Comparison of ENCODE assay signal across 20 cellular contexts in the genomic region with DNA sequence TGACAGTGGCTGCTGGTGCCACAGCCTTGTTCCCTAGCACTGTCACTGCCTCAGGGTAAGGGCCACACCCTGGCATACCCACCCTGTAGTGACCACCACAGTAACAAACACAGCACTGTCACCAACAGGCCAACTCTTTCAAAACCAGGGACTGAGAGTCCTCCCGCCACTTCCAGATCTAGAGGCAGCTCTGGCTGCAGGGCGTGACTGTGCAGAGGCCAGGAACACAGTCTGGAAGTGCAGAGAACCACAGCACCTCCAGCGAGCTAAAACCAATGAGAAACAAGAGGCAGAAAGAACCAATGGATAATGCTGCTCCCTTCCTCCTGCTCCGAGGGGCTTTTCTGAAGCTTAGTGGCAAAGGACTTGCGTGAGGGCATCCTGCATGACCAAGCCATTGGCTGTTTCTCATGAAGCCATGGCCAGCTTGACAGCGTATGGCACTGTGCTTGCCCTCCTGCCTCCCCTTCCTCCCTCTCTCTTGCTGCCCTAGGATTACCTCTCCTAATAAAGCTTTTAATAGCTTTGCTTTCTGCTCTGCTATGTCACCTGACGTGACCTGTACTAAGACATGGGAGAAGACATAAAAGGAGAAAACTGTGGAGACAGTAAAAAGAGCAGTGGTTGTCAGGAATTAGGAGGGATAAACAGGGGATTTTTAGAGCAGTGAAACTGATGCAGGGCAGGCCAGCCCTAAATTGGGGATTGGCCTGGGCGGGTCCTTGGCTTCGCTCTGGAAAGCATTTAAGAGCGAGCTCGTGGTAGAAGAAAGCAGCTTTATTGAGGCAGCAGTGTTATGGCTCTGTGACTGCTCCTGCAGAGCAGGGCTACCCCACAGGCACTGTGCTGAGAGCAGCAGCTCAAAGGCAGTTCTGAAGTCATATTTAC. TPM values are rescaled to one million over a fixed set of nuclear protein-coding genes. Genes with fewer than 3 reads are reported as not detected.
DNase-seq lines count a peak whose midpoint lies in the region; ATAC-seq and TF ChIP-seq lines count a peak whose summit lies in the region.
"Had no signal": no experiment of that assay in that cellular context is flagged by ENCODE, and none has a peak within 500 bp of the region (broad histone marks: within the 10 kb centered on the region; RNA-seq: fewer than 3 reads in every experiment).

No MANE protein-coding gene starts in this region.

- no peaks in the 10 kb centered on the region for H3K27me3 ChIP-seq in mammary epithelial cell (ENCODE audit: insufficient read depth, low read length)
- H3K27me3 ChIP-seq: ovary, spleen had no signal

- peaks cover 46% of the 10 kb centered on the region for H3K79me2 ChIP-seq in mammary epithelial cell (ENCODE audit: insufficient read depth, low read length)

- H3K36me3 ChIP-seq in mammary epithelial cell (ENCODE audit: insufficient read depth, low read length) = peaks cover 4% of the 10 kb centered on the region
- peaks cover 1% of the 10 kb centered on the region for H3K36me3 ChIP-seq in urinary bladder (ENCODE audit: insufficient read depth)
- H3K36me3 ChIP-seq: ovary had no signal

- H3K27me3 Mint-ChIP-seq in MCF 10A (ENCODE audit: insufficient read depth, unreplicated experiment) (no peaks in the 10 kb centered on the region), naive B cell (no peaks in the 10 kb centered on the region)
- H3K27me3 Mint-ChIP-seq in activated T-helper 17 cell treated with anti-CD3 and anti-CD28 coated beads, Interleukin-2, amount 50 U/mL, for 72 hours = no peaks in the 10 kb centered on the region
- H3K27me3 Mint-ChIP-seq: activated CD4-positive, alpha-beta T cell treated with anti-CD3 and anti-CD28 coated beads, Interleukin-2, amount 10 ng/mL, durations not matched to agents 24 days and 14 days had no signal

- H3K4me3 ChIP-seq in mammary epithelial cell (replicated peaks in 1 of 3; ENCODE audit: insufficient read depth in 1 of 3, low read depth in 2 of 3, low read length in 3 of 3) (no peak overlapping the region), urinary bladder (ENCODE audit: low read depth, low read length) (no peak overlapping the region)
- H3K4me3 ChIP-seq: HAP-1, ovary, PC-9, spleen had no signal

- H3K4me3 Mint-ChIP-seq in MCF 10A (ENCODE audit: unreplicated experiment) (no peak overlapping the region), naive B cell (peak overlapping the region in 5 of 8 donors; percentile 9 to 72 (median 41))
- no peak overlapping the region for H3K4me3 Mint-ChIP-seq in activated T-helper 17 cell treated with anti-CD3 and anti-CD28 coated beads, Interleukin-2, amount 50 U/mL, for 72 hours
- H3K4me3 Mint-ChIP-seq: activated CD4-positive, alpha-beta T cell treated with anti-CD3 and anti-CD28 coated beads, Interleukin-2, amount 10 ng/mL, durations not matched to agents 24 days and 14 days had no signal

- DNase-seq in MCF 10A (ENCODE audit: unreplicated experiment) (no peak), mammary epithelial cell (no peak), naive B cell (no peak), left colon (no peak), GM19240 (ENCODE audit: insufficient read length, low spot score) (no peak)
- DNase-seq: activated CD4-positive, alpha-beta T cell treated with anti-CD3 and anti-CD28 coated beads, Interleukin-2, amount 10 ng/mL, durations not matched to agents 24 days and 14 days; Caco-2; central memory CD4-positive, alpha-beta T cell; GF-D8; NCI-H187 treated with DMSO at 0.1 percent for 48 hours; NCI-H524; ovary; PC-9; SK-N-SH; spleen; stimulated activated naive CD8-positive, alpha-beta T cell treated with anti-CD3 and anti-CD28 coated beads, Interleukin-15, Interleukin-2, amounts not matched to agents 100 U/mL and 50 U/mL, for 24 hours had no signal

- no peak overlapping the region for H3K4me2 ChIP-seq in mammary epithelial cell (ENCODE audit: insufficient read depth, low read depth, low read length)
- H3K4me2 ChIP-seq: PC-9, SK-N-SH had no signal

- 96% methylated on average over 10 of the region's 11 CpGs for WGBS in mammary epithelial cell (ENCODE audit: low coverage, missing lambda C conversion rate)
- WGBS in urinary bladder = 37% methylated on average over 11 of the region's 11 CpGs

- dilution Hi-C loops in mammary epithelial cell (cut with HindIII; ENCODE audit: low sequenced_read_pairs) = loop anchor here (5.0 kb wide), 1 partner anchor 38 kb away; no protein-coding TSS in a partner anchor

- H3K9me3 ChIP-seq in mammary epithelial cell (replicated peaks; ENCODE audit: insufficient read depth, low read length) = no peaks in the 10 kb centered on the region
- H3K9me3 ChIP-seq: Caco-2, HAP-1, ovary, SK-N-SH, spleen had no signal

- H3K27ac ChIP-seq in mammary epithelial cell (ENCODE audit: insufficient read depth, low read depth, low read length) (no peak overlapping the region), urinary bladder (ENCODE audit: low read depth) (peak overlapping the region; percentile 54)
- H3K27ac ChIP-seq: ovary, PC-9, spleen had no signal

- in situ Hi-C loops in mammary epithelial cell (cut with MboI; ENCODE audit: low sequenced_read_pairs in 2 of 2) = no loop called here

- H3K9me3 Mint-ChIP-seq in MCF 10A (ENCODE audit: unreplicated experiment) (no peaks in the 10 kb centered on the region), naive B cell (no peaks in the 10 kb centered on the region)
- H3K9me3 Mint-ChIP-seq in activated T-helper 17 cell treated with anti-CD3 and anti-CD28 coated beads, Interleukin-2, amount 50 U/mL, for 72 hours = no peaks in the 10 kb centered on the region
- H3K9me3 Mint-ChIP-seq: activated CD4-positive, alpha-beta T cell treated with anti-CD3 and anti-CD28 coated beads, Interleukin-2, amount 10 ng/mL, durations not matched to agents 24 days and 14 days had no signal

- no peak overlapping the region for H2AFZ ChIP-seq in mammary epithelial cell (ENCODE audit: low read depth, low read length)
- H2AFZ ChIP-seq: PC-9 had no signal

- CTCF ChIA-PET in MCF 10A (lab: Yijun Ruan, JAX) = interaction anchor here (0.5 to 9.8 kb wide), 5 partner anchors 22 to 337 kb away, joined by 3 to 113 read pairs (median 3); no protein-coding TSS in a partner anchor
- CTCF ChIA-PET in mammary epithelial cell (lab: Charles Lee; ENCODE audit: low non-redundant PET) = no interaction called here

- H3K4me1 Mint-ChIP-seq in MCF 10A (ENCODE audit: insufficient read depth, unreplicated experiment) (peaks cover 24% of the 10 kb centered on the region), naive B cell (peaks cover 57 to 87% (median 80%) of the 10 kb centered on the region in 3 donors)
- H3K4me1 Mint-ChIP-seq in activated T-helper 17 cell treated with anti-CD3 and anti-CD28 coated beads, Interleukin-2, amount 50 U/mL, for 72 hours = peaks cover 23% of the 10 kb centered on the region

- no TSS peak for BruUV-seq in MCF 10A (replicated peaks; lab: Mats Ljungman, UMichigan)
- BruUV-seq in mammary epithelial cell (replicated peaks; lab: Mats Ljungman, UMichigan) = no TSS peak

- TF ChIP-seq CTCF in MCF 10A (IDR thresholded peaks at IDR 0.05; ENCODE audit: unreplicated experiment) (no peak), mammary epithelial cell (conservative IDR thresholded peaks at IDR 0.05 in 1 of 2, IDR thresholded peaks at IDR 0.05 in 1 of 2; ENCODE audit: extremely low read depth in 1 of 2, insufficient read depth in 1 of 2, low read depth in 1 of 2, low read length in 2 of 2) (no peak)

- H3K27ac Mint-ChIP-seq in MCF 10A (ENCODE audit: low read depth, unreplicated experiment) (peak overlapping the region; percentile 27), naive B cell (peak overlapping the region in 3 of 6 donors; percentile 18 to 72 (median 59))
- H3K27ac Mint-ChIP-seq in activated T-helper 17 cell treated with anti-CD3 and anti-CD28 coated beads, Interleukin-2, amount 50 U/mL, for 72 hours = peak overlapping the region; percentile 11
- H3K27ac Mint-ChIP-seq: activated CD4-positive, alpha-beta T cell treated with anti-CD3 and anti-CD28 coated beads, Interleukin-2, amount 10 ng/mL, durations not matched to agents 24 days and 14 days had no signal

- peaks cover 5% of the 10 kb centered on the region for H3K4me1 ChIP-seq in mammary epithelial cell (ENCODE audit: insufficient read depth, low read length)
- H3K4me1 ChIP-seq in urinary bladder (ENCODE audit: insufficient read depth) = no peaks in the 10 kb centered on the region

- H3K36me3 Mint-ChIP-seq in MCF 10A (ENCODE audit: insufficient read depth, unreplicated experiment) = peaks cover 72% of the 10 kb centered on the region
- H3K36me3 Mint-ChIP-seq in activated T-helper 17 cell treated with anti-CD3 and anti-CD28 coated beads, Interleukin-2, amount 50 U/mL, for 72 hours (ENCODE audit: low read depth) = peaks cover 76% of the 10 kb centered on the region
- peaks cover 34 to 35% of the 10 kb centered on the region in 2 donors for H3K36me3 Mint-ChIP-seq in naive B cell

- H4K20me1 ChIP-seq in mammary epithelial cell (ENCODE audit: insufficient read depth, low read length) = peaks cover 2% of the 10 kb centered on the region

- POLR2A ChIA-PET in MCF 10A (lab: Yijun Ruan, JAX) = interaction anchor here (1.1 to 3.9 kb wide), 2 partner anchors 6 to 9 kb away, joined by 3 to 24 read pairs; a partner anchor contains a TSS

- ATAC-seq in activated T-helper 17 cell treated with anti-CD3 and anti-CD28 coated beads, Interleukin-2, amount 50 U/mL, for 72 hours (replicated peaks) = no peak
- ATAC-seq in naive B cell (ENCODE audit: low read depth in 2 of 2) = no peak
- ATAC-seq in left colon = no peak
- no peak for ATAC-seq in HG03095 (IDR thresholded peaks at IDR 0.05; ENCODE audit: unreplicated experiment)
- ATAC-seq: stimulated activated naive CD8-positive, alpha-beta T cell treated with anti-CD3 and anti-CD28 coated beads, Interleukin-15, Interleukin-2, amounts not matched to agents 100 U/mL and 50 U/mL, for 24 hours had no signal

- H3K9ac ChIP-seq in mammary epithelial cell (ENCODE audit: insufficient read depth, low read length) = no peak overlapping the region
- H3K9ac ChIP-seq: SK-N-SH had no signal

- intact Hi-C loops in MCF 10A (cut with micrococcal nuclease) (loop anchor here (10.0 kb wide), 1 partner anchor 336 kb away; a partner anchor contains a TSS), mammary epithelial cell (cut with micrococcal nuclease) (no loop called here), left colon (cut with DNase I, micrococcal nuclease) (no loop called here)

RNA-seq across cellular contexts. Expression of a gene that starts 7.1 kb away (rescaled TPM):
- total RNA-seq in MCF 10A (2022) (192 and 235 TPM in 2 replicates), mammary epithelial cell (10 to 100 TPM; 67.7 to 80.8 TPM), urinary bladder (58.4 TPM), left colon (10 to 100 TPM; 44.8 to 48.9 TPM)
- polyA plus RNA-seq in mammary epithelial cell (99.4 TPM), naive B cell (ENCODE audit: low read depth in 6 of 6) (100 to 1,000 TPM; 156 to 250 (median 234) TPM), urinary bladder (60.7 TPM)
- polyA minus RNA-seq in mammary epithelial cell = 205 TPM
- 100 to 1,000 TPM; 147 to 268 TPM for total RNA-seq in activated T-helper 17 cell treated with anti-CD3 and anti-CD28 coated beads, Interleukin-2, amount 50 U/mL, for 72 hours

Comparison
In these comparisons a context has a peak if more than half of its experiments do, and no peak if none do; other contexts are left out.
1. H3K4me3 Mint-ChIP-seq: peak in naive B cell (5 of 8); none in MCF 10A (single experiment) and activated T-helper 17 cell treated with anti-CD3 and anti-CD28 coated beads, Interleukin-2, amount 50 U/mL, for 72 hours (single experiment).